Comparison of ENCODE assay signal across 1 cellular context in the genomic region with DNA sequence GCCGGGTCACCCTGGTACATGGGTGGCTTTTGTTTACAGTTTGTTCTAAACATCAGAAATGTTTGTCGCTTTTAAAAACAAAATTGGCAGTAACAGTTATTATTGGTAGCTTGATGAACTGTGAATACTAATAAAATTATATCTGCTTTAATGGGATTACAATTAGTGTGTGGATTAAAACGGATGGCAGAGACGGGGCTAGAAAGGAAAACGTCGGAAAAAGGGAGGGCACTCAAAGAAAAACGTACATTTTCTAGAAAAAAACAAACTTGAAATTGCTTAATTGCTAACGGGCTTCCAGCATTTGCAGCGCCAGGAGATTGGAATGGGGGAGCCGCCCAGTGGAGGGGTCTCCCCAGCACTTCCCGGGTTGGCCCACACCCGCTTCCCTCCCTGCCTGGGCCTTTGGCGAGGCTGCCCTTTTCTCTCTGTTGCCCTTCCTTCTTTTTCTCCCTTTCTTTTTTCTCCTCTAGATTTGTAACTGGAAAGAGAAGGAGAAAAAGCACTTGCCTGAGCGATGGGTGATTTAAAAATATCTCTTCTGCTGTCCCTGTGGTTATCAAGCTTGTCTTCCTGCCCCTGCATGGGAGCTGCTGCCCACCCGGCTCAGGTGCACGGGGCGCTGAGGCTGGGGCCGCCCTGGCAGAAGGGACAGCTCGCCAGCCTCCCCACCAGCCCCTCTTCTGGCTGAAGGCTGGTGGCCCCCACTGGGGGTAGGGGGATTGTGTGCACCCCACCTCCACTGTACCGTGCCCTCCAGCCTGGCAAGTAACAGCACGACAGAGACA.
TF ChIP-seq lines count a peak whose summit lies in the region.

No MANE protein-coding gene starts in this region.

TF ChIP-seq in IMR-90, 13 proteins besides CTCF, POLR2A, EP300 and RAD21 (continued from another document):
- TF ChIP-seq, protein P1, sequence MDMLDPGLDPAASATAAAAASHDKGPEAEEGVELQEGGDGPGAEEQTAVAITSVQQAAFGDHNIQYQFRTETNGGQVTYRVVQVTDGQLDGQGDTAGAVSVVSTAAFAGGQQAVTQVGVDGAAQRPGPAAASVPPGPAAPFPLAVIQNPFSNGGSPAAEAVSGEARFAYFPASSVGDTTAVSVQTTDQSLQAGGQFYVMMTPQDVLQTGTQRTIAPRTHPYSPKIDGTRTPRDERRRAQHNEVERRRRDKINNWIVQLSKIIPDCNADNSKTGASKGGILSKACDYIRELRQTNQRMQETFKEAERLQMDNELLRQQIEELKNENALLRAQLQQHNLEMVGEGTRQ (IDR thresholded peaks at IDR 0.05; ENCODE audit: low read depth, low read length): no peak
- TF ChIP-seq RFX5 (IDR thresholded peaks at IDR 0.05; ENCODE audit: low read depth, low read length) (no peak), MAFK (IDR thresholded peaks at IDR 0.05; ENCODE audit: low read depth, low read length) (no peak), SMC3 (IDR thresholded peaks at IDR 0.05; ENCODE audit: low read depth, low read length) (no peak), CHD1 (IDR thresholded peaks at IDR 0.05; ENCODE audit: low read depth, low read length) (no peak), CEBPB (IDR thresholded peaks at IDR 0.05; ENCODE audit: low read depth, low read length) (no peak), ELK1 (IDR thresholded peaks at IDR 0.05; ENCODE audit: borderline replicate concordance, low read depth, low read length) (no peak)
TF ChIP-seq in IMR-90: peak in this region for 0.
